ENCODE assay signal across 8 cellular contexts in the genomic region with DNA sequence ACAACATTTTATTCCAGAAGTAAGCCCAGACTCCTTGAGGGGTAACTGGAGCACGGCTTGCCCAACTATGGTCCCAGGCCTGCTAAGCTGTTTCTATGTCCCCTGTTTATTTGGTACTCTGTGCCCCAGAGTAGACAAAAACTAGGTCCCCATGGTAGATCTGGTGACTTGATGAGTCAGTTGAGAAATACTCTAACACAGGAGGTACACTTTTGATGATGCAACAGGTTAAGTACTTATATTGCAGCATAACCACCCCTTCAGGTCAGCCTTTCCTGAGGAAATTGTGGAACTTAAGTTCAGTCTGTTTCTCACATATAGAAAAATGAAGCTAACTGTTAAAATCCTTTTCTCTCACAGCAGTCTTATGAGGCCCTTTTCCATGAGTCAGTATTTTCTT. TPM values are rescaled to one million over a fixed set of nuclear protein-coding genes. Genes with fewer than 3 reads are reported as not detected.
DNase-seq lines count a peak whose midpoint lies in the region; ATAC-seq and TF ChIP-seq lines count a peak whose summit lies in the region.

No MANE protein-coding gene starts in this region.

- peaks cover 11% of the 10 kb centered on the region for H3K4me1 Mint-ChIP-seq in CD14-positive monocyte
- peaks cover 36 to 39% of the 10 kb centered on the region in 2 donors for H3K4me1 Mint-ChIP-seq in natural killer cell treated with Interleukin-12 subunit alpha and Interleukin-12 subunit beta and Interleukin-15 and Interleukin-18, amount 100 ng/mL, for 72 hours (ENCODE audit: low read depth in 2 of 2)

- intact Hi-C loops in CD14-positive monocyte (cut with micrococcal nuclease): no loop called here

- peaks cover 0 to 2% (median 0%) of the 10 kb centered on the region in 3 donors for H3K27me3 Mint-ChIP-seq in CD14-positive monocyte (ENCODE audit: low read depth in 3 of 3)
- no peaks in the 10 kb centered on the region for H3K27me3 Mint-ChIP-seq in natural killer cell treated with Interleukin-12 subunit alpha and Interleukin-12 subunit beta and Interleukin-15 and Interleukin-18, amount 100 ng/mL, for 72 hours

- peaks cover 84 to 96% of the 10 kb centered on the region in 2 donors for H3K36me3 Mint-ChIP-seq in CD14-positive monocyte
- H3K36me3 Mint-ChIP-seq in natural killer cell treated with Interleukin-12 subunit alpha and Interleukin-12 subunit beta and Interleukin-15 and Interleukin-18, amount 100 ng/mL, for 72 hours: peaks cover 25% of the 10 kb centered on the region

- peak; percentile 69 to 81 for ATAC-seq in natural killer cell treated with Interleukin-12 subunit alpha and Interleukin-12 subunit beta and Interleukin-15 and Interleukin-18, amount 100 ng/mL, for 72 hours
- no peak for ATAC-seq in GM18907 (IDR thresholded peaks at IDR 0.05; ENCODE audit: unreplicated experiment)
- no peak for ATAC-seq in GM19324 (IDR thresholded peaks at IDR 0.05; ENCODE audit: low FRiP score, unreplicated experiment)
- no peak for ATAC-seq in HG02970 (IDR thresholded peaks at IDR 0.05; ENCODE audit: low FRiP score, unreplicated experiment)

- H3K9me3 Mint-ChIP-seq in CD14-positive monocyte: no peaks in the 10 kb centered on the region
- H3K9me3 Mint-ChIP-seq in natural killer cell treated with Interleukin-12 subunit alpha and Interleukin-12 subunit beta and Interleukin-15 and Interleukin-18, amount 100 ng/mL, for 72 hours: no peaks in the 10 kb centered on the region

- DNase-seq in CD14-positive monocyte (ENCODE audit: low spot score): peak; percentile 45
- DNase-seq in NOMO-1 treated with DMSO at 0.1 percent for 48 hours (lab: John Stamatoyannopoulos, UW; ENCODE audit: unreplicated experiment): peak; percentile 88
- DNase-seq in cardiac fibroblast (ENCODE audit: low read depth in 2 of 2): peak; percentile 82 to 97
- no peak for DNase-seq in natural killer cell treated with Interleukin-12 subunit alpha and Interleukin-12 subunit beta and Interleukin-15 and Interleukin-18, amount 100 ng/mL, for 72 hours (ENCODE audit: low spot score)
- DNase-seq in NCI-H446 (lab: John Stamatoyannopoulos, UW): no peak

- H3K4me3 ChIP-seq in cardiac fibroblast (replicated peaks in 1 of 2; ENCODE audit: low read depth in 2 of 2, low read length in 2 of 2): no peak overlapping the region

- peak overlapping the region; percentile 10 to 90 (median 81) for H3K27ac Mint-ChIP-seq in CD14-positive monocyte
- peak overlapping the region; percentile 74 to 80 for H3K27ac Mint-ChIP-seq in natural killer cell treated with Interleukin-12 subunit alpha and Interleukin-12 subunit beta and Interleukin-15 and Interleukin-18, amount 100 ng/mL, for 72 hours

- TF ChIP-seq CTCF in CD14-positive monocyte (IDR thresholded peaks at IDR 0.05) (no peak), cardiac fibroblast (IDR thresholded peaks at IDR 0.05; ENCODE audit: low read depth, low read length) (no peak)

- H3K4me3 Mint-ChIP-seq in CD14-positive monocyte: no peak overlapping the region
- peak overlapping the region; percentile 52 for H3K4me3 Mint-ChIP-seq in natural killer cell treated with Interleukin-12 subunit alpha and Interleukin-12 subunit beta and Interleukin-15 and Interleukin-18, amount 100 ng/mL, for 72 hours

RNA-seq across cellular contexts. Expression of gene TTPAL, which starts 19.6 kb away (rescaled TPM):
- polyA plus RNA-seq in CD14-positive monocyte: 1 to 10 TPM; 3.0 to 4.9 TPM
- 10 to 100 TPM; 19.7 to 36.1 TPM for total RNA-seq in natural killer cell treated with Interleukin-12 subunit alpha and Interleukin-12 subunit beta and Interleukin-15 and Interleukin-18, amount 100 ng/mL, for 72 hours

RNA-seq across cellular contexts. Expression of gene SERINC3, which starts 26.6 kb away (rescaled TPM):
- 100 to 1,000 TPM; 157 to 194 TPM for polyA plus RNA-seq in CD14-positive monocyte
- 10 to 100 TPM; 46.7 to 83.8 TPM for total RNA-seq in natural killer cell treated with Interleukin-12 subunit alpha and Interleukin-12 subunit beta and Interleukin-15 and Interleukin-18, amount 100 ng/mL, for 72 hours

Comparison
In these comparisons a context has a peak if more than half of its experiments do, and no peak if none do; other contexts are left out.
1. DNase-seq: peak in CD14-positive monocyte (single experiment), NOMO-1 treated with DMSO at 0.1 percent for 48 hours (single experiment) and cardiac fibroblast (2 of 2); none in natural killer cell treated with Interleukin-12 subunit alpha and Interleukin-12 subunit beta and Interleukin-15 and Interleukin-18, amount 100 ng/mL, for 72 hours (single experiment) and NCI-H446 (0 of 2).
2. ATAC-seq: peak in natural killer cell treated with Interleukin-12 subunit alpha and Interleukin-12 subunit beta and Interleukin-15 and Interleukin-18, amount 100 ng/mL, for 72 hours (2 of 2); none in GM18907 (single experiment), GM19324 (single experiment) and HG02970 (single experiment).